In genomic region chr14:64510825-64511679, GRCh38 we compare ENCODE assay signal across 8 cellular contexts. TPM values are rescaled to one million over a fixed set of nuclear protein-coding genes. Genes with fewer than 3 reads are reported as not detected.
DNase-seq lines count a peak whose midpoint lies in the region; ATAC-seq and TF ChIP-seq lines count a peak whose summit lies in the region.

No MANE protein-coding gene starts in this region.

- TF ChIP-seq EP300 in esophagus muscularis mucosa (IDR thresholded peaks at IDR 0.05) = no peak

- peaks cover 46 to 94% (median 85%) of the 10 kb centered on the region in 4 donors for H3K4me1 ChIP-seq in esophagus muscularis mucosa

- ATAC-seq in natural killer cell (peak; percentile 73 to 85 (median 78)), GM18868 (IDR thresholded peaks at IDR 0.05; ENCODE audit: unreplicated experiment) (no peak)

- intact Hi-C loops in esophagus muscularis mucosa (cut with DNase I) (loop anchor here (5.0 kb wide), 1 partner anchor 34 kb away; no protein-coding TSS in a partner anchor), natural killer cell (cut with micrococcal nuclease) (loop anchor here (1.0 kb wide), 1 partner anchor 81 kb away; no protein-coding TSS in a partner anchor)

- H3K4me1 Mint-ChIP-seq in activated T-cell treated with anti-CD3 and anti-CD28 coated beads, Interleukin-2, amount 50 U/mL, for 24 hours (ENCODE audit: low read depth) = peaks cover 87% of the 10 kb centered on the region
- H3K4me1 Mint-ChIP-seq in natural killer cell = peaks cover 82 to 86% of the 10 kb centered on the region in 2 donors

- 21% methylated on average over 4 of the region's 4 CpGs for WGBS in esophagus muscularis mucosa

- H3K27ac ChIP-seq in esophagus muscularis mucosa (replicated peaks in 1 of 4) = peak overlapping the region in 2 of 4 donors; percentile 18 to 64

- DNase-seq in DMS153 treated with DMSO at 0.1 percent for 48 hours (lab: John Stamatoyannopoulos, UW; ENCODE audit: unreplicated experiment) (peak; percentile 48), KG1 (lab: John Stamatoyannopoulos, UW) (peak; percentile 66), OCI-M1 (lab: John Stamatoyannopoulos, UW) (peak; percentile 80), esophagus muscularis mucosa (ENCODE audit: extremely low spot score) (no peak), natural killer cell (peak; percentile 49), stromal cell of bone marrow (ENCODE audit: low read depth) (peak; percentile 53)
- peak; percentile 48 for DNase-seq in activated T-cell treated with anti-CD3 and anti-CD28 coated beads, Interleukin-2, amount 50 U/mL, for 24 hours

- peaks cover 40% of the 10 kb centered on the region for H3K36me3 Mint-ChIP-seq in activated T-cell treated with anti-CD3 and anti-CD28 coated beads, Interleukin-2, amount 50 U/mL, for 24 hours (ENCODE audit: low read depth)
- no peaks in the 10 kb centered on the region for H3K36me3 Mint-ChIP-seq in natural killer cell

- H3K4me3 ChIP-seq in esophagus muscularis mucosa = no peak overlapping the region

- no peaks in the 10 kb centered on the region for H3K27me3 Mint-ChIP-seq in activated T-cell treated with anti-CD3 and anti-CD28 coated beads, Interleukin-2, amount 50 U/mL, for 24 hours
- no peaks in the 10 kb centered on the region for H3K27me3 Mint-ChIP-seq in natural killer cell (ENCODE audit: low read depth in 2 of 2)

- peak overlapping the region; percentile 42 for H3K4me3 Mint-ChIP-seq in activated T-cell treated with anti-CD3 and anti-CD28 coated beads, Interleukin-2, amount 50 U/mL, for 24 hours
- H3K4me3 Mint-ChIP-seq in natural killer cell = no peak overlapping the region

- no peak for TF ChIP-seq POLR2A in esophagus muscularis mucosa (IDR thresholded peaks at IDR 0.05; ENCODE audit: low read depth)

- TF ChIP-seq CTCF in esophagus muscularis mucosa (IDR thresholded peaks at IDR 0.05) (peak; percentile 88 to 92 (median 92)), natural killer cell (IDR thresholded peaks at IDR 0.05) (peak; percentile 91)

- no peaks in the 10 kb centered on the region for H3K9me3 ChIP-seq in esophagus muscularis mucosa

- H3K27ac Mint-ChIP-seq in activated T-cell treated with anti-CD3 and anti-CD28 coated beads, Interleukin-2, amount 50 U/mL, for 24 hours = peak overlapping the region; percentile 96
- peak overlapping the region; percentile 15 to 73 for H3K27ac Mint-ChIP-seq in natural killer cell

- H3K9me3 Mint-ChIP-seq in activated T-cell treated with anti-CD3 and anti-CD28 coated beads, Interleukin-2, amount 50 U/mL, for 24 hours = no peaks in the 10 kb centered on the region
- H3K9me3 Mint-ChIP-seq in natural killer cell = no peaks in the 10 kb centered on the region

- no peaks in the 10 kb centered on the region for H3K36me3 ChIP-seq in esophagus muscularis mucosa

- no peaks in the 10 kb centered on the region for H3K27me3 ChIP-seq in esophagus muscularis mucosa

RNA-seq across cellular contexts. Expression of gene ZBTB1, which starts 6.5 kb away (rescaled TPM):
- total RNA-seq in esophagus muscularis mucosa (10 to 100 TPM; 31.4 to 41.9 (median 35.3) TPM), natural killer cell (100 to 1,000 TPM; 146 to 166 (median 151) TPM)

RNA-seq across cellular contexts. Expression of gene ZBTB25, which starts 7.4 kb away (rescaled TPM):
- total RNA-seq in esophagus muscularis mucosa (10 to 100 TPM in 2 of 4 donors, 1 to 10 TPM in 2; 7.3 to 13.3 (median 10.4) TPM), natural killer cell (10 to 100 TPM; 29.7 to 36.7 (median 31.1) TPM)

RNA-seq across cellular contexts. Expression of gene HSPA2, which starts 29.5 kb away (rescaled TPM):
- total RNA-seq in esophagus muscularis mucosa (100 to 1,000 TPM; 196 to 334 (median 265) TPM), natural killer cell (1 to 10 TPM; 1.1 to 1.5 (median 1.1) TPM)

RNA-seq across cellular contexts. Expression of gene PPP1R36, which starts 38.7 kb away (rescaled TPM):
- total RNA-seq in esophagus muscularis mucosa = under 1 TPM in 3 of 4 donors, not detected in 1; 0.34 to 0.83 (median 0.71) TPM
- 1 to 10 TPM in 2 of 3 donors, under 1 TPM in 1; 0.60 to 1.2 (median 1.0) TPM for total RNA-seq in natural killer cell

RNA-seq across cellular contexts. Expression of gene AKAP5, which starts 45.8 kb away (rescaled TPM):
- total RNA-seq in esophagus muscularis mucosa (1 to 10 TPM in 2 of 4 donors, under 1 TPM in 2; 0.45 to 2.1 (median 1.4) TPM), natural killer cell (10 to 100 TPM; 11.1 to 16.3 (median 12.0) TPM)

Comparison
In these comparisons a context has a peak if more than half of its experiments do, and no peak if none do; other contexts are left out.
1. RNA of gene HSPA2, which starts 29.5 kb away (total RNA-seq): 196 to 334 TPM in esophagus muscularis mucosa; 1.1 to 1.5 TPM in natural killer cell; every median in the first group is over 10 times any median in the second.